Comparison of ENCODE assay signal across 9 cellular contexts in the genomic region with DNA sequence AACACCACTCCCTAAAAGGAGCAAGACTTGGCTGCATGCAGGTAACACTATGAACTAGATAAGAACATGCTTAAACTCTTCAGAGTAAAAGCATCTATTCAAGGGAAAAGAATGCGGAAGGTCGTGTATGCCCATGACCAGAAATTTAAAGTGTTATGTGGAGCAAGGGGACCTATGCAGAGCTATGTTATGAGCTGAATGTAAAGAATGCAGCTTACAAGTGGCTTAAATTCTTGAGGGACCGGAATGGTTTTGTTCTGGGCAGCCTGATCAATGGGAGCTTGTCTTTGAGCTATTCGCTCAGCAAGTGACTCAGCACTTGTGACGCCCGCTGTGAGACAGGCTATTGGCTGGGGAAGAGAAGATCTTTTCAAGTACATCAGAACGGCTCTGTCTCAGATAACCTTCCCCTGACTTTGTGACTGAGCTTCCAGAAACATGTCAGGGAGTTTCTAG.
DNase-seq lines count a peak whose midpoint lies in the region.
"Had no signal": no experiment of that assay in that cellular context is flagged by ENCODE, and none has a peak within 500 bp of the region (broad histone marks: within the 10 kb centered on the region; RNA-seq: fewer than 3 reads in every experiment).

No MANE protein-coding gene starts in this region.

- DNase-seq in HS-5 (ENCODE audit: low read depth): peak; percentile 93
- peak; percentile 98 for DNase-seq in astrocyte of the hippocampus (ENCODE audit: low read depth, low spot score)
- peak; percentile 56 for DNase-seq in hepatic stellate cell (ENCODE audit: low spot score)
- DNase-seq in retina: peak; percentile 20
- DNase-seq in NCI-H1092 (lab: John Stamatoyannopoulos, UW): no peak
- no peak for DNase-seq in NCI-H187 (lab: John Stamatoyannopoulos, UW)
- no peak for DNase-seq in DMS 273 treated with DMSO at 0.1 percent for 48 hours (lab: John Stamatoyannopoulos, UW)
- DNase-seq in activated effector memory CD4-positive, alpha-beta T cell treated with anti-CD3 and anti-CD28 coated beads, Interleukin-2, amount 50 U/mL, for 16 hours: no peak
- DNase-seq: activated T-cell treated with anti-CD3 and anti-CD28 coated beads, Interleukin-2, amount 50 U/mL, for 1 hour had no signal

Comparison
In these comparisons a context has a peak if more than half of its experiments do, and no peak if none do; other contexts are left out.
1. DNase-seq: peak in HS-5 (single experiment), astrocyte of the hippocampus (single experiment), hepatic stellate cell (single experiment) and retina (single experiment); none in NCI-H1092 (single experiment), NCI-H187 (0 of 2), DMS 273 treated with DMSO at 0.1 percent for 48 hours (single experiment) and activated effector memory CD4-positive, alpha-beta T cell treated with anti-CD3 and anti-CD28 coated beads, Interleukin-2, amount 50 U/mL, for 16 hours (single experiment).